In the genomic region with DNA sequence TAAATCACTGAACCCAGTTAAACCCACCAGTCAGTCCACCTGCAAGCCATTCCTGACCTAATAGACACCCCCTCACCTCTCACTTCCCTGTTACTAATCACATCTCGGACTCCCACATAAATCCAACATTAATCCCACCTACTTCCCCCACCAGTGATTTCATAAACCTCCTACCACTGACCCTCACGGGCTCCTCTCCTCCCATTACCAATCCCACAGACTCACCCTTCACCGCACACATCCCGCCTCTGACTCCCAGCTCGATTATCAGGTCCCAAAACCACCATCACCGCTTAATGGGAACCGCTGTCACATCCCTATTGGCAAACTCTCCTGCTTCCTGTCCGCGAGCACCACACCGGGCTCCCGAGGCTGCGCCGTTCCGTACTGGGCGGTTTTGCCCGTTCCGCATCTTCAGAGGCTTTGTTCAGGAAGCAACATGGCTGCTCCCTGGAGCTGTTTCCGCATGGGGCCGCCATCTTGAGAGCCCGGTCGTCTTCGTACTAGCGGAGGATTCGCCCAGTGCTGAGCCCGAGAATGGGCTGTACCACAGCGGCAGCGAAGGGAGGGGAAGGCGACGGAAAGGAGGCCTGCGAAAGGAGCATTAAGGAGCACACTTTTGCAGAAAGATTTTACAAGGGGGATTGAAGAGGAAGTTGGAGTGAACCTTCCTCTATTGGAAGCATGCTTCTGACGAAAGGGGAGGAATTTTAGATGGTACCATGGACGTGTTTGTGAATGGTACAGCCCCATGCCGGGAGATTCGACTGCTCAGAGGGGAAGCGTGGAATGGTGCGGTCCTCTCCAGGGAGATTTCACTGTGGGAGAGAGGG, we compare ENCODE assay signal across 1 cellular context.
TF ChIP-seq lines count a peak whose summit lies in the region.

TSS of gene ZNF300 (minus strand) at position 502 of the 833 bp plus-strand sequence. CDS start 1,825 bp downstream, outside the sequence.

TF ChIP-seq in HepG2, 621 proteins besides CTCF, POLR2A, EP300 and RAD21 (continued from another document and continues in another):
- TF ChIP-seq AHDC1 (CRISPR knock-in tag; IDR thresholded peaks at IDR 0.05; ENCODE audit: borderline replicate concordance) (no peak), ZNF710 (CRISPR knock-in tag; IDR thresholded peaks at IDR 0.05; ENCODE audit: borderline replicate concordance) (no peak), ZNF589 (CRISPR knock-in tag; conservative IDR thresholded peaks at IDR 0.05) (no peak), SRSF4 (IDR thresholded peaks at IDR 0.05; ENCODE audit: low read depth, low read length, poor library complexity, severe bottlenecking) (no peak), MNT (IDR thresholded peaks at IDR 0.05) (peak; percentile 23; the same call in 1 of the 2 replicates), ZNF335 (CRISPR knock-in tag; IDR thresholded peaks at IDR 0.05) (0 out of 2 replicates have a peak, but pooled peaks have one; percentile 4), SP1 (IDR thresholded peaks at IDR 0.05) (no peak), SP1 (CRISPR knock-in tag; IDR thresholded peaks at IDR 0.05) (no peak), ARID5B (CRISPR knock-in tag; IDR thresholded peaks at IDR 0.05) (peak; percentile 31; the same call in 1 of the 2 replicates), HNF4G (IDR thresholded peaks at IDR 0.05; ENCODE audit: borderline replicate concordance, low read depth, low read length) (no peak), HNF4G (CRISPR knock-in tag; IDR thresholded peaks at IDR 0.05; ENCODE audit: borderline replicate concordance, low read depth) (no peak; the same call in 1 of the 2 replicates), FOXJ3 (CRISPR knock-in tag; IDR thresholded peaks at IDR 0.05; ENCODE audit: borderline replicate concordance) (no peak), ZSCAN22 (CRISPR knock-in tag; IDR thresholded peaks at IDR 0.05) (no peak), JARID2 (CRISPR knock-in tag; IDR thresholded peaks at IDR 0.05; ENCODE audit: insufficient replicate concordance) (no peak), ZNF326 (CRISPR knock-in tag; IDR thresholded peaks at IDR 0.05; ENCODE audit: borderline replicate concordance) (no peak), RBM39 (IDR thresholded peaks at IDR 0.05; ENCODE audit: low read depth, low read length, poor library complexity, severe bottlenecking) (no peak), STAT5B (CRISPR knock-in tag; IDR thresholded peaks at IDR 0.05) (no peak), SMARCC2 (IDR thresholded peaks at IDR 0.05) (no peak), FOXA3 (CRISPR knock-in tag; IDR thresholded peaks at IDR 0.05) (peak; percentile 20; the same call in 1 of the 2 replicates)
- TF ChIP-seq, protein P1, sequence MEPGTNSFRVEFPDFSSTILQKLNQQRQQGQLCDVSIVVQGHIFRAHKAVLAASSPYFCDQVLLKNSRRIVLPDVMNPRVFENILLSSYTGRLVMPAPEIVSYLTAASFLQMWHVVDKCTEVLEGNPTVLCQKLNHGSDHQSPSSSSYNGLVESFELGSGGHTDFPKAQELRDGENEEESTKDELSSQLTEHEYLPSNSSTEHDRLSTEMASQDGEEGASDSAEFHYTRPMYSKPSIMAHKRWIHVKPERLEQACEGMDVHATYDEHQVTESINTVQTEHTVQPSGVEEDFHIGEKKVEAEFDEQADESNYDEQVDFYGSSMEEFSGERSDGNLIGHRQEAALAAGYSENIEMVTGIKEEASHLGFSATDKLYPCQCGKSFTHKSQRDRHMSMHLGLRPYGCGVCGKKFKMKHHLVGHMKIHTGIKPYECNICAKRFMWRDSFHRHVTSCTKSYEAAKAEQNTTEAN (CRISPR knock-in tag; conservative IDR thresholded peaks at IDR 0.05): no peak
- TF ChIP-seq, protein P2, sequence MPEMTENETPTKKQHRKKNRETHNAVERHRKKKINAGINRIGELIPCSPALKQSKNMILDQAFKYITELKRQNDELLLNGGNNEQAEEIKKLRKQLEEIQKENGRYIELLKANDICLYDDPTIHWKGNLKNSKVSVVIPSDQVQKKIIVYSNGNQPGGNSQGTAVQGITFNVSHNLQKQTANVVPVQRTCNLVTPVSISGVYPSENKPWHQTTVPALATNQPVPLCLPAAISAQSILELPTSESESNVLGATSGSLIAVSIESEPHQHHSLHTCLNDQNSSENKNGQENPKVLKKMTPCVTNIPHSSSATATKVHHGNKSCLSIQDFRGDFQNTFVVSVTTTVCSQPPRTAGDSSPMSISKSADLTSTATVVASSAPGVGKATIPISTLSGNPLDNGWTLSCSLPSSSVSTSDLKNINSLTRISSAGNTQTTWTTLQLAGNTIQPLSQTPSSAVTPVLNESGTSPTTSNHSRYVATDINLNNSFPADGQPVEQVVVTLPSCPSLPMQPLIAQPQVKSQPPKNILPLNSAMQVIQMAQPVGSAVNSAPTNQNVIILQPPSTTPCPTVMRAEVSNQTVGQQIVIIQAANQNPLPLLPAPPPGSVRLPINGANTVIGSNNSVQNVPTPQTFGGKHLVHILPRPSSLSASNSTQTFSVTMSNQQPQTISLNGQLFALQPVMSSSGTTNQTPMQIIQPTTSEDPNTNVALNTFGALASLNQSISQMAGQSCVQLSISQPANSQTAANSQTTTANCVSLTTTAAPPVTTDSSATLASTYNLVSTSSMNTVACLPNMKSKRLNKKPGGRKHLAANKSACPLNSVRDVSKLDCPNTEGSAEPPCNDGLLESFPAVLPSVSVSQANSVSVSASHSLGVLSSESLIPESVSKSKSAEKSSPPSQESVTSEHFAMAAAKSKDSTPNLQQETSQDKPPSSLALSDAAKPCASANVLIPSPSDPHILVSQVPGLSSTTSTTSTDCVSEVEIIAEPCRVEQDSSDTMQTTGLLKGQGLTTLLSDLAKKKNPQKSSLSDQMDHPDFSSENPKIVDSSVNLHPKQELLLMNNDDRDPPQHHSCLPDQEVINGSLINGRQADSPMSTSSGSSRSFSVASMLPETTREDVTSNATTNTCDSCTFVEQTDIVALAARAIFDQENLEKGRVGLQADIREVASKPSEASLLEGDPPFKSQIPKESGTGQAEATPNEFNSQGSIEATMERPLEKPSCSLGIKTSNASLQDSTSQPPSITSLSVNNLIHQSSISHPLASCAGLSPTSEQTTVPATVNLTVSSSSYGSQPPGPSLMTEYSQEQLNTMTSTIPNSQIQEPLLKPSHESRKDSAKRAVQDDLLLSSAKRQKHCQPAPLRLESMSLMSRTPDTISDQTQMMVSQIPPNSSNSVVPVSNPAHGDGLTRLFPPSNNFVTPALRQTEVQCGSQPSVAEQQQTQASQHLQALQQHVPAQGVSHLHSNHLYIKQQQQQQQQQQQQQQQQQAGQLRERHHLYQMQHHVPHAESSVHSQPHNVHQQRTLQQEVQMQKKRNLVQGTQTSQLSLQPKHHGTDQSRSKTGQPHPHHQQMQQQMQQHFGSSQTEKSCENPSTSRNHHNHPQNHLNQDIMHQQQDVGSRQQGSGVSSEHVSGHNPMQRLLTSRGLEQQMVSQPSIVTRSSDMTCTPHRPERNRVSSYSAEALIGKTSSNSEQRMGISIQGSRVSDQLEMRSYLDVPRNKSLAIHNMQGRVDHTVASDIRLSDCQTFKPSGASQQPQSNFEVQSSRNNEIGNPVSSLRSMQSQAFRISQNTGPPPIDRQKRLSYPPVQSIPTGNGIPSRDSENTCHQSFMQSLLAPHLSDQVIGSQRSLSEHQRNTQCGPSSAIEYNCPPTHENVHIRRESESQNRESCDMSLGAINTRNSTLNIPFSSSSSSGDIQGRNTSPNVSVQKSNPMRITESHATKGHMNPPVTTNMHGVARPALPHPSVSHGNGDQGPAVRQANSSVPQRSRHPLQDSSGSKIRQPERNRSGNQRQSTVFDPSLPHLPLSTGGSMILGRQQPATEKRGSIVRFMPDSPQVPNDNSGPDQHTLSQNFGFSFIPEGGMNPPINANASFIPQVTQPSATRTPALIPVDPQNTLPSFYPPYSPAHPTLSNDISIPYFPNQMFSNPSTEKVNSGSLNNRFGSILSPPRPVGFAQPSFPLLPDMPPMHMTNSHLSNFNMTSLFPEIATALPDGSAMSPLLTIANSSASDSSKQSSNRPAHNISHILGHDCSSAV (CRISPR knock-in tag; IDR thresholded peaks at IDR 0.05; ENCODE audit: borderline replicate concordance): no peak
